ENCODE assay signal across 8 cellular contexts in the genomic region with DNA sequence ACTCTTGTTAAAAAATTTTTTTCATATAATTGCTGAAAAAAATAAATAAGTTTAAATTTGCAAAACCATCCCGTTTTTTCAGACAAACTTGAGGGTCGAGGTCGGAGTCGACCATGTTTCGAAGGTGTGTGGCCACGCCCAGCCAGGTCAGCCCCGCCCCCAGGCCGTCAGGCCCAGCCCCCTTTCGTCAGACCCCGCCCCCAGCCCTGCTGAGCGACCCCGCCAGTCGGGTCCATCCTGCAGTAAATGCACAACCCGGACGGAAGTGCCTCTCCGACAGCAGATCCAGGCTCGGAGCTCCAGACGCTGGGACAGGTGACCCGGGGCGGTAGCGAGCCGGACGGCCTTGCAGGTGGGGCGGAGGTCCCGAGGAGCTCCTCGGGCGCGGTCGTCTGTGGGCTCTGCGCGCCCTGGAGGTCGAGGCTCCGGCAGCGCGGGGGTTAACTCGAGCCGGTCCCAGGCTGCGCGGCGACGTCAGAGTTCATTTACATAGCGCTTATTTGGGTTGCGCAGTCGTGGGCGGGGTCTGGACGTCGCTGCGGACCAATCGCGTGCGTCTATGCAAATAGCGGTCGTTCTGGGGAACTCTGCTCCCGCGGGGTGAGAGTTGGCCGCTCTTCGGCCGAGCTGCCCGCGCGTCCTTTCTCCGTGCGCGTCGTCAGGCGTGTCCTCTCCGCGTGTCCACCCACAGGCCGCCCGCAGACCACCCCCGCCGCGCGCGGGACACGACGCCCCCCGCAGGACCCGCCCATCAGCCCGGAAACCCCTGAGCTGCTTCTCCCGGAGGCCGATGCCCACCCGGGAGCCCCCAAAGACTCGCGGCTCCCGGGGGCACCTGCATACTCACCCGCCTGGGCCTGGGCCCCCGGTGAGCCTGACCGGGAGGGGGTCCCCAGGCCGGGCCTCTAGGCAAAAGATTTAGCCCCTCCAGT. TPM values are rescaled to one million over a fixed set of nuclear protein-coding genes. Genes with fewer than 3 reads are reported as not detected.
A peak's percentile ranks its signal among the peaks of the same experiment; 100 is the strongest.
DNase-seq lines count a peak whose midpoint lies in the region; ATAC-seq and TF ChIP-seq lines count a peak whose summit lies in the region.

TSS of gene OCEL1 (plus strand) at position 225 of the 932 bp plus-strand sequence. CDS start at position 247, 22 bp downstream.

- DNase-seq in NCI-H187 treated with DMSO at 0.1 percent for 48 hours (lab: John Stamatoyannopoulos, UW): peak; percentile 52
- DNase-seq in T-helper 2 cell: peak; percentile 91 to 98 (median 96)
- peak; percentile 74 to 99 (median 96) for DNase-seq in amygdala (lab: John Stamatoyannopoulos, UW)
- peak; percentile 100 for DNase-seq in left ventricle myocardium superior
- DNase-seq in prostate gland (ENCODE audit: low spot score): peak; percentile 99

- H3K36me3 ChIP-seq in prostate gland: no peaks in the 10 kb centered on the region
- no peaks in the 10 kb centered on the region for H3K36me3 ChIP-seq in urinary bladder (ENCODE audit: insufficient read depth)

- TF ChIP-seq POLR2A in prostate gland (IDR thresholded peaks at IDR 0.05): peak; percentile 87

- no peaks in the 10 kb centered on the region for H3K9me3 ChIP-seq in prostate gland

- intact Hi-C loops in left ventricle myocardium superior (cut with micrococcal nuclease) (no loop called here), prostate gland (cut with DNase I) (no loop called here)

- H3K4me1 ChIP-seq in prostate gland (replicated peaks) (peaks cover 3% of the 10 kb centered on the region), urinary bladder (ENCODE audit: insufficient read depth) (no peaks in the 10 kb centered on the region)

- peak within 1 kb of the TSS; percentile 65 to 71 for H3K4me3 ChIP-seq in prostate gland
- H3K4me3 ChIP-seq in urinary bladder (ENCODE audit: low read depth, low read length): peak within 1 kb of the TSS; percentile 54

- peak within 1 kb of the TSS; percentile 92 to 93 for H3K27ac ChIP-seq in prostate gland
- peak within 1 kb of the TSS; percentile 67 for H3K27ac ChIP-seq in urinary bladder (ENCODE audit: low read depth)

- ATAC-seq in GM18502 (IDR thresholded peaks at IDR 0.05; ENCODE audit: poor library complexity, unreplicated experiment) (peak; percentile 94), HG02943 (IDR thresholded peaks at IDR 0.05; ENCODE audit: low read depth, unreplicated experiment) (peak; percentile 91), left ventricle myocardium superior (peak; percentile 96)

- H3K27me3 ChIP-seq in prostate gland (replicated peaks; ENCODE audit: insufficient read depth): no peaks in the 10 kb centered on the region

- peak in 1 of 4 experiments; percentile 3 for TF ChIP-seq CTCF in prostate gland (IDR thresholded peaks at IDR 0.05)

- under 1% methylated on average over 84 of the region's 90 CpGs for WGBS in prostate gland
- WGBS in urinary bladder: under 1% methylated on average over 90 of the region's 90 CpGs

RNA-seq across cellular contexts. Expression of gene OCEL1, which starts in this region (rescaled TPM):
- 28.0 TPM for total RNA-seq in left ventricle myocardium superior
- 10 to 100 TPM; 21.6 to 26.2 TPM for total RNA-seq in prostate gland
- total RNA-seq in urinary bladder: 5.8 TPM
- 28.4 TPM for polyA plus RNA-seq in urinary bladder

Comparison
In these comparisons a context has a peak if more than half of its experiments do, and no peak if none do; other contexts are left out.
1. Peak in every context shown above with its lines: DNase-seq, ATAC-seq, H3K4me3 ChIP-seq and H3K27ac ChIP-seq.